In genomic region chr7:54839538-54840213, GRCh38 we compare ENCODE assay signal across 8 cellular contexts.
A peak's percentile ranks its signal among the peaks of the same experiment; 100 is the strongest.
DNase-seq lines count a peak whose midpoint lies in the region; ATAC-seq and TF ChIP-seq lines count a peak whose summit lies in the region.

No MANE protein-coding gene starts in this region.

- no peaks in the 10 kb centered on the region for H3K36me3 Mint-ChIP-seq in activated naive CD4-positive, alpha-beta T cell treated with anti-CD3 and anti-CD28 coated beads, Interleukin-2, amount 10 ng/mL, durations not matched to agents 7 days and 5 days

- H3K27ac ChIP-seq in 22Rv1 (no peak overlapping the region), SJCRH30 (no peak overlapping the region), gastroesophageal sphincter (peak overlapping the region in 1 of 4 donors; percentile 3)

- no peaks in the 10 kb centered on the region for H3K27me3 ChIP-seq in SJCRH30
- no peaks in the 10 kb centered on the region for H3K27me3 ChIP-seq in gastroesophageal sphincter

- TF ChIP-seq CTCF in 22Rv1 (IDR thresholded peaks at IDR 0.05) (peak; percentile 88), gastroesophageal sphincter (IDR thresholded peaks at IDR 0.05) (peak; percentile 34 to 82 (median 60))

- CTCF ChIA-PET in activated naive CD4-positive, alpha-beta T cell treated with anti-CD3 and anti-CD28 coated beads, Interleukin-2, amount 10 ng/mL, durations not matched to agents 7 days and 5 days (lab: Charles Lee): no interaction called here

- no peak for TF ChIP-seq POLR2A in gastroesophageal sphincter (IDR thresholded peaks at IDR 0.05)

- DNase-seq in SJCRH30 (peak; percentile 61 to 70), sciatic nerve (ENCODE audit: low spot score) (peak; percentile 76)
- no peak for DNase-seq in activated naive CD4-positive, alpha-beta T cell treated with anti-CD3 and anti-CD28 coated beads, Interleukin-2, amount 10 ng/mL, durations not matched to agents 7 days and 5 days

- H3K9me3 ChIP-seq in SJCRH30 (replicated peaks) (no peaks in the 10 kb centered on the region), gastroesophageal sphincter (no peaks in the 10 kb centered on the region)

- H3K4me3 ChIP-seq in SJCRH30 (no peak overlapping the region), gastroesophageal sphincter (no peak overlapping the region)

- H3K9me3 Mint-ChIP-seq in activated naive CD4-positive, alpha-beta T cell treated with anti-CD3 and anti-CD28 coated beads, Interleukin-2, amount 10 ng/mL, durations not matched to agents 7 days and 5 days: peaks cover 3% of the 10 kb centered on the region

- H3K36me3 ChIP-seq in SJCRH30 (no peaks in the 10 kb centered on the region), gastroesophageal sphincter (no peaks in the 10 kb centered on the region)

- intact Hi-C loops in sciatic nerve (cut with DNase I): no loop called here

- no peak overlapping the region for H3K27ac Mint-ChIP-seq in activated naive CD4-positive, alpha-beta T cell treated with anti-CD3 and anti-CD28 coated beads, Interleukin-2, amount 10 ng/mL, durations not matched to agents 7 days and 5 days

- H3K4me1 Mint-ChIP-seq in activated naive CD4-positive, alpha-beta T cell treated with anti-CD3 and anti-CD28 coated beads, Interleukin-2, amount 10 ng/mL, durations not matched to agents 7 days and 5 days: no peaks in the 10 kb centered on the region

- 7 to 59% methylated on average over 4 to 6 of the region's 10 CpGs for WGBS in gastroesophageal sphincter (ENCODE audit: low coverage in 1 of 2), 2 donors

- H3K4me1 ChIP-seq in SJCRH30: peaks cover 13% of the 10 kb centered on the region
- peaks cover 0 to 33% (median 14%) of the 10 kb centered on the region in 3 donors for H3K4me1 ChIP-seq in gastroesophageal sphincter

- no peaks in the 10 kb centered on the region for H3K27me3 Mint-ChIP-seq in activated naive CD4-positive, alpha-beta T cell treated with anti-CD3 and anti-CD28 coated beads, Interleukin-2, amount 10 ng/mL, durations not matched to agents 7 days and 5 days

- peak; percentile 46 for ATAC-seq in GM18868 (IDR thresholded peaks at IDR 0.05; ENCODE audit: unreplicated experiment)
- ATAC-seq in gastroesophageal sphincter: peak; percentile 86
- peak; percentile 74 for ATAC-seq in sciatic nerve
- no peak for ATAC-seq in HG03280 (IDR thresholded peaks at IDR 0.05; ENCODE audit: unreplicated experiment)
- ATAC-seq in GM21367 (IDR thresholded peaks at IDR 0.05; ENCODE audit: unreplicated experiment): no peak

- no peak overlapping the region for H3K4me3 Mint-ChIP-seq in activated naive CD4-positive, alpha-beta T cell treated with anti-CD3 and anti-CD28 coated beads, Interleukin-2, amount 10 ng/mL, durations not matched to agents 7 days and 5 days

- TF ChIP-seq EP300 in gastroesophageal sphincter (IDR thresholded peaks at IDR 0.05): no peak

Comparison
In these comparisons a context has a peak if more than half of its experiments do, and no peak if none do; other contexts are left out.
1. ATAC-seq: peak in GM18868 (single experiment), gastroesophageal sphincter (single experiment) and sciatic nerve (single experiment); none in HG03280 (single experiment) and GM21367 (single experiment).